8 cellular contexts compared by ENCODE assay signal in genomic region chr1:212218911-212219310, GRCh38.
DNase-seq lines count a peak whose midpoint lies in the region; ATAC-seq, FAIRE-seq and TF ChIP-seq lines count a peak whose summit lies in the region.

No MANE protein-coding gene starts in this region.

- H3K27me3 ChIP-seq in GM23248 (replicated peaks; ENCODE audit: insufficient read depth) (no peaks in the 10 kb centered on the region), MM.1S (replicated peaks; ENCODE audit: insufficient read depth, low read length) (no peaks in the 10 kb centered on the region), foreskin keratinocyte (peaks cover 7% of the 10 kb centered on the region), trophoblast cell (ENCODE audit: insufficient read depth, low read length) (no peaks in the 10 kb centered on the region)
- H3K27me3 ChIP-seq in CD8-positive, alpha-beta T cell (ENCODE audit: insufficient read depth, low read length): no peaks in the 10 kb centered on the region

- WGBS in GM23248 (ENCODE audit: low coverage in 1 of 2, low lambda C conversion rate in 2 of 2, missing lambda C conversion rate in 2 of 2), 2 experiments: 2% methylated on average over 2 of the region's 2 CpGs
- WGBS in trophoblast cell (ENCODE audit: extremely low coverage, insufficient coverage, insufficient read length): no CpG with 5 or more reads among the region's 2 CpGs

- in situ Hi-C loops in GM23248 (cut with MboI): no loop called here

- H2BK120ac ChIP-seq in trophoblast cell (ENCODE audit: insufficient read depth, low read length, poor library complexity): no peak overlapping the region

- H3F3A ChIP-seq in GM23248 (ENCODE audit: insufficient read depth) (peaks cover 16% of the 10 kb centered on the region), MM.1S (ENCODE audit: insufficient read depth, low read length) (peaks cover 5% of the 10 kb centered on the region; the same call in 1 of the 2 replicates)

- H2AFZ ChIP-seq in GM23248 (no peak overlapping the region), MM.1S (ENCODE audit: low read length) (no peak overlapping the region), trophoblast cell (ENCODE audit: insufficient read depth, low read length, poor library complexity) (no peak overlapping the region)

- no peak overlapping the region for H3K4me3 Mint-ChIP-seq in CD8-positive, alpha-beta T cell

- ATAC-seq in GM18511 (IDR thresholded peaks at IDR 0.05; ENCODE audit: unreplicated experiment) (peak; percentile 95), foreskin keratinocyte (no peak)
- no peak for ATAC-seq in CD8-positive, alpha-beta T cell

- no peak overlapping the region for H2BK5ac ChIP-seq in trophoblast cell (ENCODE audit: low read depth, low read length, poor library complexity)

- H3K18ac ChIP-seq in trophoblast cell (ENCODE audit: low read length): no peak overlapping the region

- H3K9me3 Mint-ChIP-seq in CD8-positive, alpha-beta T cell: no peaks in the 10 kb centered on the region

- H3K23ac ChIP-seq in trophoblast cell (ENCODE audit: low read length): no peak overlapping the region

- H3K27ac Mint-ChIP-seq in CD8-positive, alpha-beta T cell: no peak overlapping the region

- no peaks in the 10 kb centered on the region for H3K9me3 ChIP-seq in GM23248 (ENCODE audit: low read depth)
- no peaks in the 10 kb centered on the region for H3K9me3 ChIP-seq in MM.1S (replicated peaks; ENCODE audit: insufficient read depth, low read length)
- H3K9me3 ChIP-seq in trophoblast cell (ENCODE audit: insufficient read depth, low read depth, low read length): no peaks in the 10 kb centered on the region
- H3K9me3 ChIP-seq in CD8-positive, alpha-beta T cell (ENCODE audit: low read length): no peaks in the 10 kb centered on the region

- no peak overlapping the region for H2BK12ac ChIP-seq in trophoblast cell (ENCODE audit: low read length)

- H2AK5ac ChIP-seq in trophoblast cell (ENCODE audit: low read length): no peak overlapping the region

- POLR2A ChIA-PET in CD8-positive, alpha-beta T cell (lab: Charles Lee): interaction anchor here (0.7 kb wide), 1 partner anchor 8 kb away, joined by 4 read pairs; no protein-coding TSS in a partner anchor

- H3K4me1 ChIP-seq in GM23248 (ENCODE audit: insufficient read depth) (peaks cover 18% of the 10 kb centered on the region), MM.1S (ENCODE audit: low read length) (peaks cover 17% of the 10 kb centered on the region), foreskin keratinocyte (no peaks in the 10 kb centered on the region), trophoblast cell (ENCODE audit: control insufficient read depth in 1 of 2, insufficient read depth in 2 of 2, low read length in 2 of 2) (peaks cover 2 to 4% of the 10 kb centered on the region in 2 experiments)
- H3K4me1 ChIP-seq in CD8-positive, alpha-beta T cell (ENCODE audit: insufficient read depth, low read length): no peaks in the 10 kb centered on the region

- H3K9ac ChIP-seq in GM23248 (no peak overlapping the region), MM.1S (ENCODE audit: low read length) (no peak overlapping the region), trophoblast cell (ENCODE audit: low read length) (no peak overlapping the region)

- TF ChIP-seq CTCF in MM.1S (IDR thresholded peaks at IDR 0.05; ENCODE audit: low read length) (no peak), foreskin keratinocyte (conservative IDR thresholded peaks at IDR 0.05) (no peak)
- no peak for TF ChIP-seq CTCF in CD8-positive, alpha-beta T cell (IDR thresholded peaks at IDR 0.05)

- H3K27me3 Mint-ChIP-seq in CD8-positive, alpha-beta T cell (ENCODE audit: low read depth): peaks cover 2% of the 10 kb centered on the region

- intact Hi-C loops in CD8-positive, alpha-beta T cell (cut with DNase I, micrococcal nuclease): no loop called here

- FAIRE-seq in frontal cortex (lab: Jason Lieb, UNC): no peak

- no peaks in the 10 kb centered on the region for H3K36me3 ChIP-seq in GM23248 (ENCODE audit: low read depth)
- H3K36me3 ChIP-seq in MM.1S (replicated peaks; ENCODE audit: insufficient read depth, low read length): no peaks in the 10 kb centered on the region
- no peaks in the 10 kb centered on the region for H3K36me3 ChIP-seq in trophoblast cell (ENCODE audit: control insufficient read depth in 1 of 2, insufficient read depth in 2 of 2, low read length in 2 of 2)
- H3K36me3 ChIP-seq in CD8-positive, alpha-beta T cell (ENCODE audit: insufficient read depth, low read length): no peaks in the 10 kb centered on the region

- no peak overlapping the region for H3K14ac ChIP-seq in trophoblast cell (ENCODE audit: low read length)

- CTCF ChIA-PET in CD8-positive, alpha-beta T cell (lab: Charles Lee): no interaction called here

- peaks cover 4% of the 10 kb centered on the region for H3K4me1 Mint-ChIP-seq in CD8-positive, alpha-beta T cell (ENCODE audit: low read depth)

- H3K4me3 ChIP-seq in GM23248 (no peak overlapping the region), MM.1S (ENCODE audit: low read length) (no peak overlapping the region), trophoblast cell (ENCODE audit: low read depth, low read length) (no peak overlapping the region)
- H3K4me3 ChIP-seq in CD8-positive, alpha-beta T cell (ENCODE audit: low read depth, low read length): no peak overlapping the region

- no peaks in the 10 kb centered on the region for H3K36me3 Mint-ChIP-seq in CD8-positive, alpha-beta T cell

- no peak overlapping the region; the same call in 1 of the 2 replicates for H3K27ac ChIP-seq in GM23248
- peak overlapping the region; percentile 1; the same call in 1 of the 2 replicates for H3K27ac ChIP-seq in MM.1S (ENCODE audit: low read length)
- no peak overlapping the region for H3K27ac ChIP-seq in foreskin keratinocyte
- H3K27ac ChIP-seq in trophoblast cell (ENCODE audit: low read depth, low read length): no peak overlapping the region
- H3K27ac ChIP-seq in CD8-positive, alpha-beta T cell (ENCODE audit: low read depth, low read length): no peak overlapping the region

- H3K4ac ChIP-seq in trophoblast cell (ENCODE audit: low read depth, low read length): no peak overlapping the region

- no peak overlapping the region for H4K91ac ChIP-seq in trophoblast cell (ENCODE audit: low read depth, low read length)

- no peaks in the 10 kb centered on the region for H3K79me1 ChIP-seq in trophoblast cell (ENCODE audit: low read length)

- H3K9me2 ChIP-seq in GM23248 (ENCODE audit: insufficient read depth) (no peaks in the 10 kb centered on the region), MM.1S (replicated peaks; ENCODE audit: insufficient read depth, low read length) (no peaks in the 10 kb centered on the region)

- no peak overlapping the region for H4K12ac ChIP-seq in trophoblast cell (ENCODE audit: low read depth, low read length)

- DNase-seq in GM23248: peak; percentile 87
- peak; percentile 60 for DNase-seq in MM.1S
- peak; percentile 94 for DNase-seq in iris pigment epithelial cell (ENCODE audit: low read depth)
- no peak for DNase-seq in foreskin keratinocyte
- DNase-seq in frontal cortex (ENCODE audit: low spot score in 2 of 2): no peak
- DNase-seq in trophoblast cell: no peak
- no peak for DNase-seq in CD8-positive, alpha-beta T cell

- H3K79me2 ChIP-seq in GM23248 (ENCODE audit: insufficient read depth) (no peaks in the 10 kb centered on the region), MM.1S (ENCODE audit: low read length) (no peaks in the 10 kb centered on the region), trophoblast cell (ENCODE audit: control insufficient read depth, insufficient read depth, low read length, poor library complexity) (no peaks in the 10 kb centered on the region)

- H3K4me2 ChIP-seq in GM23248 (ENCODE audit: unreplicated experiment) (peak overlapping the region; percentile 76), MM.1S (ENCODE audit: low read depth, low read length) (peak overlapping the region; percentile 16), trophoblast cell (ENCODE audit: low read length) (no peak overlapping the region)

- no peak overlapping the region for H4K8ac ChIP-seq in trophoblast cell (ENCODE audit: low read depth, low read length)

- H4K20me1 ChIP-seq in GM23248 (ENCODE audit: insufficient read depth): no peaks in the 10 kb centered on the region
- no peaks in the 10 kb centered on the region for H4K20me1 ChIP-seq in MM.1S (ENCODE audit: insufficient read depth, low read length)

Comparison
In these comparisons a context has a peak if more than half of its experiments do, and no peak if none do; other contexts are left out.
1. DNase-seq: peak in GM23248 (single experiment), MM.1S (single experiment) and iris pigment epithelial cell (single experiment); none in foreskin keratinocyte (0 of 2), frontal cortex (0 of 2), trophoblast cell (0 of 2) and CD8-positive, alpha-beta T cell (0 of 7).